ENCODE assay signal across 8 cellular contexts in the genomic region with DNA sequence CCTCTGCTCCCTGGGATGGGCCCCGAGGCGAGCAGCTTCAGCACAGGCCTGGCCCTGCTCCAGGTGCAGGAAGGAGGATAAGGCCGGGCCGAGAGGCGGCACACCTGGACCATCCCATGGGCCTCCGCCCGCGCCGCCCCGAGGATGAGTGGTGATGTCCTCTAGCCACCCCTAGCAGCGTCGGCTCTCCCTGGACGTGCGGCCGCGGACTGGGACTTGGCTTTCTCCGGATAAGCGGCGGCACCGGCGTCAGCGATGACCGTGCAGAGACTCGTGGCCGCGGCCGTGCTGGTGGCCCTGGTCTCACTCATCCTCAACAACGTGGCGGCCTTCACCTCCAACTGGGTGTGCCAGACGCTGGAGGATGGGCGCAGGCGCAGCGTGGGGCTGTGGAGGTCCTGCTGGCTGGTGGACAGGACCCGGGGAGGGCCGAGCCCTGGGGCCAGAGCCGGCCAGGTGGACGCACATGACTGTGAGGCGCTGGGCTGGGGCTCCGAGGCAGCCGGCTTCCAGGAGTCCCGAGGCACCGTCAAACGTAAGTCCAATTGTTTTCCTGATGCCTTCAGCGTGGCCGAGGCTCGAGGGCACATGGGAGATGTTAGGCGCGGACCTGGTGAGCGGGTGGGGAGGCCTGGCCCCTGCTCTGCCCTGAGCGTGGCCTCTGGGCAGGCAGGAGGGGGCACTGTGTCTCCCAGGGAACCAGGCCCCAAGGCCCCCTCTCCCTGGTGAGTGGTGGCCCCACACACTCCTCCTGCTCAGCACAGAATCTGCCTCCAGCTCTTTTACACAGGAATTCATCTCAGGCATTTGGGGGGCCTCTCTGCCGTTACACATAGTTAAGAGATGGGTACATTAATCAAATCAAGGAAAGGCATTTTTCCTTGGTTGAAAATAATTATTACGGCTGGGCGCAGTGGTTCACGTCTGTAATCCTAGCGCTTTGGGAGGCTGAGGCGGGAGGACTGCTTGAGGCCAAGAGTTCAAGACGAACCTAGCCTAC. TPM values are rescaled to one million over a fixed set of nuclear protein-coding genes. Genes with fewer than 3 reads are reported as not detected.
DNase-seq lines count a peak whose midpoint lies in the region; ATAC-seq, FAIRE-seq and TF ChIP-seq lines count a peak whose summit lies in the region.

No MANE protein-coding gene starts in this region.

- no peak for DNase-seq in GM12891 (ENCODE audit: insufficient read length, low spot score)
- DNase-seq in activated naive CD4-positive, alpha-beta T cell treated with anti-CD3 and anti-CD28 coated beads, Interleukin-2, amount 10 ng/mL, durations not matched to agents 7 days and 5 days, result peak; percentile 44
- no peak for DNase-seq in immature natural killer cell
- DNase-seq in stimulated activated CD8-positive, alpha-beta memory T cell treated with anti-CD3 and anti-CD28 coated beads, Interleukin-4, amount 100 ng/mL, for 48 hours, result peak; percentile 52
- no peak for DNase-seq in GM13977 (ENCODE audit: low spot score)
- no peak for DNase-seq in DMS53 (lab: John Stamatoyannopoulos, UW)
- DNase-seq in effector CD4-positive, alpha-beta T cell, result no peak

- H3K4me1 Mint-ChIP-seq in activated naive CD4-positive, alpha-beta T cell treated with anti-CD3 and anti-CD28 coated beads, Interleukin-2, amount 10 ng/mL, durations not matched to agents 7 days and 5 days, result peaks cover 60% of the 10 kb centered on the region
- peaks cover 39 to 52% of the 10 kb centered on the region in 2 donors for H3K4me1 Mint-ChIP-seq in immature natural killer cell

- in situ Hi-C loops in GM13977 (cut with MboI; ENCODE audit: low pct_unique_long_range_greater_than_20kb, low sequenced_read_pairs, unreplicated experiment), result no loop called here

- no peak for TF ChIP-seq POLR2A in GM12891 (IDR thresholded peaks at IDR 0.05; ENCODE audit: low read depth, low read length)

- FAIRE-seq in GM12891 (lab: Jason Lieb, UNC), result peak; percentile 41

- H3K4me3 Mint-ChIP-seq in activated naive CD4-positive, alpha-beta T cell treated with anti-CD3 and anti-CD28 coated beads, Interleukin-2, amount 10 ng/mL, durations not matched to agents 7 days and 5 days, result peak overlapping the region; percentile 100
- H3K4me3 Mint-ChIP-seq in immature natural killer cell, result peak overlapping the region; percentile 78 to 91 (median 90)

- ATAC-seq in GM21723 (IDR thresholded peaks at IDR 0.05; ENCODE audit: unreplicated experiment), result no peak

- peaks cover 45% of the 10 kb centered on the region for H3K36me3 Mint-ChIP-seq in activated naive CD4-positive, alpha-beta T cell treated with anti-CD3 and anti-CD28 coated beads, Interleukin-2, amount 10 ng/mL, durations not matched to agents 7 days and 5 days
- H3K36me3 Mint-ChIP-seq in immature natural killer cell, result no peaks in the 10 kb centered on the region

- H3K9me3 Mint-ChIP-seq in activated naive CD4-positive, alpha-beta T cell treated with anti-CD3 and anti-CD28 coated beads, Interleukin-2, amount 10 ng/mL, durations not matched to agents 7 days and 5 days, result no peaks in the 10 kb centered on the region
- H3K9me3 Mint-ChIP-seq in immature natural killer cell, result no peaks in the 10 kb centered on the region

- no peak for TF ChIP-seq CTCF in GM13977 (IDR thresholded peaks at IDR 0.05; ENCODE audit: extremely low read depth, insufficient read depth, missing control alignments)

- peak overlapping the region; percentile 94 for H3K27ac Mint-ChIP-seq in activated naive CD4-positive, alpha-beta T cell treated with anti-CD3 and anti-CD28 coated beads, Interleukin-2, amount 10 ng/mL, durations not matched to agents 7 days and 5 days
- H3K27ac Mint-ChIP-seq in immature natural killer cell, result peak overlapping the region; percentile 68 to 88 (median 78)

- CTCF ChIA-PET in activated naive CD4-positive, alpha-beta T cell treated with anti-CD3 and anti-CD28 coated beads, Interleukin-2, amount 10 ng/mL, durations not matched to agents 7 days and 5 days (lab: Charles Lee), result interaction anchor here (0.6 to 1.1 kb wide), 4 partner anchors 13 to 109 kb away, joined by 3 to 4 read pairs (median 3); no protein-coding TSS in a partner anchor

- no peaks in the 10 kb centered on the region for H3K27me3 Mint-ChIP-seq in activated naive CD4-positive, alpha-beta T cell treated with anti-CD3 and anti-CD28 coated beads, Interleukin-2, amount 10 ng/mL, durations not matched to agents 7 days and 5 days
- peaks cover 2% of the 10 kb centered on the region in 3 donors for H3K27me3 Mint-ChIP-seq in immature natural killer cell (ENCODE audit: low read depth in 3 of 3)

TF ChIP-seq in GM12891, 5 proteins besides CTCF, POLR2A, EP300 and RAD21:
- TF ChIP-seq TAF1 (IDR thresholded peaks at IDR 0.05; ENCODE audit: low read depth, low read length), result no peak
- no peak for TF ChIP-seq POU2F2 (IDR thresholded peaks at IDR 0.05; ENCODE audit: low read depth, low read length)
- TF ChIP-seq POLR2AphosphoS5 (IDR thresholded peaks at IDR 0.05; ENCODE audit: low read depth, low read length), result no peak
- TF ChIP-seq SPI1 (IDR thresholded peaks at IDR 0.05; ENCODE audit: low read depth, low read length), result no peak
- TF ChIP-seq PAX5 (IDR thresholded peaks at IDR 0.05; ENCODE audit: insufficient read depth, low read length, severe bottlenecking), result no peak

RNA-seq across cellular contexts. Expression of gene TMEM204, which starts 0.9 kb away (rescaled TPM):
- 0.60 TPM for polyA plus RNA-seq in GM12891 (2012; ENCODE audit: low read depth, missing spikeins)
- polyA plus RNA-seq in immature natural killer cell, result 10 to 100 TPM; 23.0 to 41.0 (median 38.3) TPM

RNA-seq across cellular contexts. Expression of gene TELO2, which starts 41.2 kb away (rescaled TPM):
- polyA plus RNA-seq in GM12891 (2012; ENCODE audit: low read depth, missing spikeins), result 22.3 TPM
- 10 to 100 TPM; 12.0 to 16.4 (median 12.3) TPM for polyA plus RNA-seq in immature natural killer cell

RNA-seq across cellular contexts. Expression of gene PTX4, which starts 45.6 kb away (rescaled TPM):
- polyA plus RNA-seq in GM12891 (2012; ENCODE audit: low read depth, missing spikeins), result not detected
- not detected for polyA plus RNA-seq in immature natural killer cell

RNA-seq across cellular contexts. Expression of gene CLCN7, which starts 59.5 kb away (rescaled TPM):
- polyA plus RNA-seq in GM12891 (2012; ENCODE audit: low read depth, missing spikeins), result 26.4 TPM
- polyA plus RNA-seq in immature natural killer cell, result 10 to 100 TPM; 19.8 to 44.8 (median 21.5) TPM

Comparison
In these comparisons a context has a peak if more than half of its experiments do, and no peak if none do; other contexts are left out.
1. DNase-seq: peak in activated naive CD4-positive, alpha-beta T cell treated with anti-CD3 and anti-CD28 coated beads, Interleukin-2, amount 10 ng/mL, durations not matched to agents 7 days and 5 days (single experiment) and stimulated activated CD8-positive, alpha-beta memory T cell treated with anti-CD3 and anti-CD28 coated beads, Interleukin-4, amount 100 ng/mL, for 48 hours (single experiment); none in GM12891 (single experiment), immature natural killer cell (0 of 3), GM13977 (single experiment), DMS53 (single experiment) and effector CD4-positive, alpha-beta T cell (single experiment).